12 cellular contexts compared by ENCODE assay signal in the genomic region with DNA sequence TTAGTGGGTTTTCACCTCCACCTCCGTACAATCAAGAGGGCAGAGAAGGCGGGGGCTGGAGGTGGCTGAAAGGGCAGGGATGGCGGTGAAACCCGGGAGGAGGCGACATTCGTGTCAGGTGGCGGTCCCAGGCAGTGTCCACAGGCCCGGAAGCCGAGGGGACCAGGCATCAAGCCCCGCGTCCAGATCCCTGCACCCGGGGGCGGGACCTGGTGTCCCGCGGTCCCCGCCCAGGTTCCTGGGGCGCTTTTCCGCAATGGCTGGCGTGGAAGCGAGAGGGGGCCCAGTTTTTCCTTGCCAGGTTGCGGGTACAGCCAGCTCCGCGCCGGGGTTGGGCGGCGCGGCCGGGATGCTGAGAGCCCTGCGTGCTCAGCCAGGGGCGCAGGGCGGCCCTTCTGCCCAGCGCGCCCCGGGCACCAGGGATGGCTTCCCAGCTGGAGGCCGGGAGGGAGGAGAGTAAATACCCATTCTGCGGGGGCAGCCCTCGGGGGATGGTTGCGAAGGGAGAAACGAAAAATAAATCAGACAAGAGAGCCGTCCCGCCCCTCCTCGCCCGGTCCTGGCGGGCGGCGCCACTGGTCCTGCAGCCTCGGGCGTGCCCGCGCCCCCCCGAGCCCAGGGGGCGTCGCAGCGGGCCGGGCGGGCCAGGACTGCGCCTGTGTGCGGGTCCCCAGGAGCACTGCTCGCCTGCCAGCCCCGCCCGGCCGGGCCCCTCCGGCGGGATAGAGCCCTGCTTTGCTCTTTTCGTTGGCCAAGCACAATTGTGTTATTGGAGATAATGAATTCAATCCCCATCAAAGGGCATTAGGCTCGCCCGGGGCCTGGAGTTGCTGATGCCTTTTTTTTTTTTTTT. TPM values are rescaled to one million over a fixed set of nuclear protein-coding genes. Genes with fewer than 3 reads are reported as not detected.
DNase-seq lines count a peak whose midpoint lies in the region; ATAC-seq and TF ChIP-seq lines count a peak whose summit lies in the region.
"Had no signal": no experiment of that assay in that cellular context is flagged by ENCODE, and none has a peak within 500 bp of the region (broad histone marks: within the 10 kb centered on the region; RNA-seq: fewer than 3 reads in every experiment).

No MANE protein-coding gene starts in this region.

- H3K36me3 Mint-ChIP-seq in chondrocyte (ENCODE audit: low read depth) (no peaks in the 10 kb centered on the region), nephron progenitor cell (ENCODE audit: low read depth) (no peaks in the 10 kb centered on the region)
- H3K36me3 Mint-ChIP-seq in activated CD4-positive, alpha-beta T cell treated with anti-CD3 and anti-CD28 coated beads, Interleukin-2, amount 10 ng/mL, durations not matched to agents 7 days and 5 days (ENCODE audit: low read depth) = peaks cover 2% of the 10 kb centered on the region

- in situ Hi-C loops in G401 (cut with HindIII; ENCODE audit: low sequenced_read_pairs) = no loop called here

- DNase-seq in DMS79 treated with DMSO at 0.1 percent for 48 hours (lab: John Stamatoyannopoulos, UW) = peak; percentile 74
- DNase-seq in NCI-H2081 treated with DMSO at 0.1 percent for 48 hours (lab: John Stamatoyannopoulos, UW) = peak; percentile 54
- DNase-seq in chondrocyte (ENCODE audit: low spot score) = no peak
- DNase-seq in nephron progenitor cell = peak; percentile 40
- no peak for DNase-seq in G401 (ENCODE audit: low spot score)
- no peak for DNase-seq in superior temporal gyrus (ENCODE audit: extremely low spot score)
- no peak for DNase-seq in activated CD4-positive, alpha-beta T cell treated with anti-CD3 and anti-CD28 coated beads, Interleukin-2, amount 10 ng/mL, durations not matched to agents 7 days and 5 days
- DNase-seq: activated CD4-positive, alpha-beta T cell treated with anti-CD3 and anti-CD28 coated beads for 4 hours had no signal

- no peak for TF ChIP-seq CTCF in chondrocyte (IDR thresholded peaks at IDR 0.05)
- TF ChIP-seq CTCF in nephron progenitor cell (IDR thresholded peaks at IDR 0.05) = no peak

- no peak for ATAC-seq in GM18870 (IDR thresholded peaks at IDR 0.05; ENCODE audit: unreplicated experiment)

- POLR2A ChIA-PET in activated CD4-positive, alpha-beta T cell treated with anti-CD3 and anti-CD28 coated beads, Interleukin-2, amount 10 ng/mL, durations not matched to agents 7 days and 5 days (lab: Charles Lee) = no interaction called here

- H3K9me3 Mint-ChIP-seq in chondrocyte (ENCODE audit: low read depth) = no peaks in the 10 kb centered on the region
- H3K9me3 Mint-ChIP-seq in nephron progenitor cell = no peaks in the 10 kb centered on the region
- no peaks in the 10 kb centered on the region for H3K9me3 Mint-ChIP-seq in activated CD4-positive, alpha-beta T cell treated with anti-CD3 and anti-CD28 coated beads, Interleukin-2, amount 10 ng/mL, durations not matched to agents 7 days and 5 days
- H3K9me3 Mint-ChIP-seq: stimulated activated naive CD8-positive, alpha-beta T cell treated with anti-CD3 and anti-CD28 coated beads, Interleukin-15, Interleukin-2, amounts not matched to agents 100 ng/mL and 50 ng/mL, for 24 hours had no signal

- no peak overlapping the region for H3K27ac Mint-ChIP-seq in chondrocyte (ENCODE audit: unreplicated experiment)
- H3K27ac Mint-ChIP-seq in nephron progenitor cell = no peak overlapping the region
- H3K27ac Mint-ChIP-seq in activated CD4-positive, alpha-beta T cell treated with anti-CD3 and anti-CD28 coated beads, Interleukin-2, amount 10 ng/mL, durations not matched to agents 7 days and 5 days = no peak overlapping the region
- H3K27ac Mint-ChIP-seq: stimulated activated naive CD8-positive, alpha-beta T cell treated with anti-CD3 and anti-CD28 coated beads, Interleukin-15, Interleukin-2, amounts not matched to agents 100 ng/mL and 50 ng/mL, for 24 hours had no signal

- H3K4me3 Mint-ChIP-seq in chondrocyte (ENCODE audit: unreplicated experiment) (peak overlapping the region; percentile 19), nephron progenitor cell (peak overlapping the region; percentile 68)
- no peak overlapping the region for H3K4me3 Mint-ChIP-seq in activated CD4-positive, alpha-beta T cell treated with anti-CD3 and anti-CD28 coated beads, Interleukin-2, amount 10 ng/mL, durations not matched to agents 7 days and 5 days
- H3K4me3 Mint-ChIP-seq: stimulated activated naive CD8-positive, alpha-beta T cell treated with anti-CD3 and anti-CD28 coated beads, Interleukin-15, Interleukin-2, amounts not matched to agents 100 ng/mL and 50 ng/mL, for 24 hours had no signal

- CTCF ChIA-PET in activated CD4-positive, alpha-beta T cell treated with anti-CD3 and anti-CD28 coated beads, Interleukin-2, amount 10 ng/mL, durations not matched to agents 7 days and 5 days (lab: Charles Lee) = no interaction called here

- H3K4me1 Mint-ChIP-seq in chondrocyte (ENCODE audit: low read depth) (peaks cover 5% of the 10 kb centered on the region), nephron progenitor cell (peaks cover 17% of the 10 kb centered on the region)
- H3K4me1 Mint-ChIP-seq in activated CD4-positive, alpha-beta T cell treated with anti-CD3 and anti-CD28 coated beads, Interleukin-2, amount 10 ng/mL, durations not matched to agents 7 days and 5 days = no peaks in the 10 kb centered on the region

- H3K27me3 Mint-ChIP-seq in chondrocyte (ENCODE audit: low read depth) = peaks cover 57% of the 10 kb centered on the region
- peaks cover 96% of the 10 kb centered on the region for H3K27me3 Mint-ChIP-seq in nephron progenitor cell (ENCODE audit: low read depth, poor library complexity)
- H3K27me3 Mint-ChIP-seq in activated CD4-positive, alpha-beta T cell treated with anti-CD3 and anti-CD28 coated beads, Interleukin-2, amount 10 ng/mL, durations not matched to agents 7 days and 5 days = peaks cover 46% of the 10 kb centered on the region

RNA-seq across cellular contexts. Expression of a gene that starts 11.5 kb away (rescaled TPM):
- not detected in 3 replicates for total RNA-seq in chondrocyte
- total RNA-seq in G401 (2014; rRNA removed; shearing (Covaris generic)) = not detected in 2 replicates
- total RNA-seq in activated CD4-positive, alpha-beta T cell treated with anti-CD3 and anti-CD28 coated beads, Interleukin-2, amount 10 ng/mL, durations not matched to agents 7 days and 5 days = not detected
- total RNA-seq: dermis microvascular lymphatic vessel endothelial cell, osteocyte had no signal

RNA-seq across cellular contexts. Expression of a gene that starts 11.8 kb away (rescaled TPM):
- not detected in 3 replicates for total RNA-seq in chondrocyte
- total RNA-seq in G401 (2014; rRNA removed; shearing (Covaris generic)) = not detected in 2 replicates
- total RNA-seq in activated CD4-positive, alpha-beta T cell treated with anti-CD3 and anti-CD28 coated beads, Interleukin-2, amount 10 ng/mL, durations not matched to agents 7 days and 5 days = not detected
- total RNA-seq: osteocyte had no signal

Comparison
In these comparisons a context has a peak if more than half of its experiments do, and no peak if none do; other contexts are left out.
1. DNase-seq: peak in DMS79 treated with DMSO at 0.1 percent for 48 hours (single experiment), NCI-H2081 treated with DMSO at 0.1 percent for 48 hours (single experiment) and nephron progenitor cell (single experiment); none in chondrocyte (single experiment), G401 (single experiment), superior temporal gyrus (single experiment) and activated CD4-positive, alpha-beta T cell treated with anti-CD3 and anti-CD28 coated beads, Interleukin-2, amount 10 ng/mL, durations not matched to agents 7 days and 5 days (single experiment).